In the genomic region with DNA sequence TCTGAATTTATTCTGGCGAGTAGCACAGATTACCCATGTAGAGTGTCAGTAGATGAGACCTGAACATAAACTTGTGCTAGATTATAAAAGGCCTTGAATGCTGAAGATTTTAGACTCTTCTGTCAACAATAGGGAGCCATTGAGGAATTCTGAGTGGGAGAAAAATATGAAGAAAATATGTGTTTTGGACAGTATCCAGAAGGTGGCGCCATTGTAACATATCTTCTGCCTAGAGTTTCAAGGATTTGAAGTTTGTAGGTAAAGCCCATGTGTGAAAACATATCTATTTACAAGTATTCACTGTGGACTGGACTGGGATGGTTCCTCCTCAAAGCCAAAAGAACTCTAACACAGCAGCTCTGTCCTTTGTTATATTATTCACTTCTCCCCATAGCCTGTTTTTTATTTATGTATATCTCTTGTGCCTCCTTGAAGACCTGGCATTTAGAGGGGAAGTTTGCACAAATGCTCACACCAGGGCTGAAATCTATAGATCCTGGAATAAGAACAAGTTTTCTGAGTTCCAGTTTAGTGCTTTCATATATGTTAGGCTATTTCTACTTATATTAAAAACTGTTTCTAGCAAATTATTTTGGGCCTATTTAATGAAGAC, we compare ENCODE assay signal across 8 cellular contexts.
A peak's percentile ranks its signal among the peaks of the same experiment; 100 is the strongest.
DNase-seq lines count a peak whose midpoint lies in the region; ATAC-seq, FAIRE-seq and TF ChIP-seq lines count a peak whose summit lies in the region.

No MANE protein-coding gene starts in this region.

- TF ChIP-seq CTCF in GM10248 (IDR thresholded peaks at IDR 0.05; ENCODE audit: control extremely low read depth, extremely low read depth, low read depth, missing control alignments) (peak; percentile 63), Panc1 (IDR thresholded peaks at IDR 0.05) (peak; percentile 71; the same call in 1 of the 2 replicates), epithelial cell of esophagus (IDR thresholded peaks at IDR 0.05; ENCODE audit: insufficient read depth, low read depth, low read length, missing control alignments) (peak; percentile 64), omental fat pad (IDR thresholded peaks at IDR 0.05) (no peak)

- H3K36me3 ChIP-seq in Panc1 (ENCODE audit: control insufficient read depth, insufficient read depth, low read length), result no peaks in the 10 kb centered on the region

- H3K27me3 ChIP-seq in Panc1 (ENCODE audit: control insufficient read depth, insufficient read depth, low read length), result no peaks in the 10 kb centered on the region

- no peak overlapping the region for H3K27ac ChIP-seq in Panc1 (ENCODE audit: low read length)

- POLR2A ChIA-PET in GM10248 (lab: Yijun Ruan, JAX) (no interaction called here), Panc1 (lab: Charles Lee) (interaction anchor here (0.6 kb wide), 1 partner anchor 179 kb away, joined by 3 read pairs; no protein-coding TSS in a partner anchor)

- peak; percentile 44 for FAIRE-seq in A204.1 (lab: Jason Lieb, UNC)

- CTCF ChIA-PET in GM10248 (lab: Yijun Ruan, JAX) (interaction anchor here (0.6 to 1.4 kb wide), 4 partner anchors 8 to 31 kb away, joined by 3 to 8 read pairs (median 3); no protein-coding TSS in a partner anchor), Panc1 (lab: Charles Lee) (no interaction called here)

- no TSS peak for BruUV-seq in Panc1 (replicated peaks; lab: Mats Ljungman, UMichigan)

- no peaks in the 10 kb centered on the region for H3K9me3 ChIP-seq in Panc1 (ENCODE audit: control insufficient read depth, insufficient read depth, low read depth, low read length)

- no peak overlapping the region for H3K4me3 ChIP-seq in Jurkat, Clone E6-1 (ENCODE audit: low read length)
- H3K4me3 ChIP-seq in Panc1 (ENCODE audit: low read depth in 2 of 2, low read length in 2 of 2) (no peak overlapping the region), epithelial cell of esophagus (ENCODE audit: low read length) (no peak overlapping the region)

- DNase-seq in GM10248 (ENCODE audit: extremely low spot score) (no peak), Panc1 (ENCODE audit: low read depth, low spot score) (peak; percentile 43), epithelial cell of esophagus (ENCODE audit: low read depth) (peak; percentile 73), omental fat pad (ENCODE audit: low spot score) (no peak), mucosa of gallbladder (ENCODE audit: low spot score) (no peak), posterior vena cava (ENCODE audit: low spot score) (no peak)
- peak; percentile 44 for DNase-seq in Jurkat, Clone E6-1 (ENCODE audit: low read depth, low spot score)

- intact Hi-C loops in Panc1 (cut with micrococcal nuclease; ENCODE audit: unreplicated experiment), result loop anchor here (5.0 kb wide), 2 partner anchors 72 to 927 kb away; no protein-coding TSS in a partner anchor
- intact Hi-C loops in posterior vena cava (cut with DNase I), result loop anchor here in 1 of 2 donors (5.0 to 10.0 kb wide), 3 partner anchors 87 to 922 kb away; partner anchors contain the start of gene OSR1

- H3K4me1 ChIP-seq in Panc1 (ENCODE audit: control insufficient read depth, insufficient read depth, low read length), result no peaks in the 10 kb centered on the region

- ATAC-seq in Panc1, result peak; percentile 69; the same call in 1 of the 2 replicates
- ATAC-seq in omental fat pad (ENCODE audit: low FRiP score), result peak; percentile 28

- in situ Hi-C loops in Panc1 (cut with HindIII; ENCODE audit: low pct_unique_long_range_greater_than_20kb, low sequenced_read_pairs), result no loop called here

Comparison
In these comparisons a context has a peak if more than half of its experiments do, and no peak if none do; other contexts are left out.
1. DNase-seq: peak in Jurkat, Clone E6-1 (single experiment), Panc1 (single experiment) and epithelial cell of esophagus (single experiment); none in GM10248 (single experiment), omental fat pad (single experiment), mucosa of gallbladder (single experiment) and posterior vena cava (single experiment).
2. CTCF ChIP-seq: peak in GM10248 (single experiment), Panc1 (single experiment) and epithelial cell of esophagus (single experiment); none in omental fat pad (0 of 3).